In the genomic region with DNA sequence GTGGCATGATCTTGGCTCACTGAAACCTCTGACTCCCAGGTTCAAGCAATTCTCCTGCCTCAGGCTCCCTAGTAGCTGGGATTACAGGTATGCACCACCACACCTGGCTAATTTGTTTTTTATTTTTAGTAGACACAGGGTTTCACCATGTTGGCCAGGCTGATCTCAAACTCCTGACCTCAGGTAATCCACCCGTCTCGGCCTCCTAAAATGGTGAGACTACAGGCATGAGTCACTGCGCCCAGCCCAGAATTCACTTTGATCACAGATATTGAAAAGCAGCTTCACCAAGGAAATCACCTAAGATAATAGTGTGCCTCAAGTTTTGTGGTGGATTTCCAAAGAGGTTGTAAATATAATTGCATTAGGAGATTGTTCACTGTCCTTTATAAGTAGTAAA, we compare ENCODE assay signal across 1 cellular context. TPM values are rescaled to one million over a fixed set of nuclear protein-coding genes. Genes with fewer than 3 reads are reported as not detected.
"Had no signal": no experiment of that assay in that cellular context is flagged by ENCODE, and none has a peak within 500 bp of the region (broad histone marks: within the 10 kb centered on the region; RNA-seq: fewer than 3 reads in every experiment).

No MANE protein-coding gene starts in this region.

RNA-seq across cellular contexts. Expression of a gene that starts 4.2 kb away (rescaled TPM):
- total RNA-seq: activated T-helper 1 cell treated with anti-CD3 and anti-CD28 coated beads, Interleukin-12 subunit alpha, Interleukin-12 subunit beta, Interleukin-2, Interleukin-4 antibody, amounts not matched to agents 30 ng/mL and 10 ng/mL and 1 ng/mL, durations not matched to agents 14 hours and 24 hours and 36 hours had no signal
